Comparison of ENCODE assay signal across 1 cellular context in the genomic region with DNA sequence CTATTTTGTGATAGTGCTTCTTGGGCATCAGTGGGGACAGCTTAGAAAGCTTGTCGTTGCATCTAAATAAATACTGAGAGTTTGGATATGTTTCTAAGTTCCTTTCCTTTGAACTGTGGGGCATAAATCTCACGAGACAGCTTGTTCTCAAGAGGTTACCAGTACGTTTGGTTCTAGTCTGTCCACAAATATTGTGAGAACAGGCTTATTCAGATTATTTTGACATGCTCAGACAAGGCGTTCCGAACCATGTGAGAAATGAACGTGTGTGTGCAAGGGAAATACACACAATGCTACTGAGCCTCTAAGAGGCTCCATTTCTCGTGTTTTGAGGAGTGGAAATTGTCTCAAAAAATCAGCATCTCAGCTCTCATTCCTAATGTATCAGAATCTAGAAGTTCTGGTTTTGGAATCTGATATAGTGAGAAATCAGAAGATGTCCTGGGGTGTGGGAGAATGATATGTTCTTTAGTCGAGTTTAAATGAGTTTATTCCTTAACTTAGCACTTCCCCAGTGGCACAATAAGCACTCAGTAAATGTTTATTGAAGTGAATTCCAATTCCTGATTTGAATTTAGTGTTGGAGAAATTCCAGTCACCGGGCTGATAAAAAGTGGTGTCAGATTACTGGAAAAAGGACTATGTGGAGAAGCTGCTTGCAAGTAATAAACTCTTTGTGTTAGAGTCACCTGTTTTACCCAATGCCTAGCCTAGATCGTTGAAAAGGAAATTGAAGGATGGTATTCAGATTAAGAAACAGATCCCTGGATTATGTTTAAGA.
TF ChIP-seq lines count a peak whose summit lies in the region.

No MANE protein-coding gene starts in this region.

TF ChIP-seq in GM23338, 12 proteins besides CTCF, POLR2A, EP300 and RAD21 (continued from another document):
- TF ChIP-seq, protein P1, sequence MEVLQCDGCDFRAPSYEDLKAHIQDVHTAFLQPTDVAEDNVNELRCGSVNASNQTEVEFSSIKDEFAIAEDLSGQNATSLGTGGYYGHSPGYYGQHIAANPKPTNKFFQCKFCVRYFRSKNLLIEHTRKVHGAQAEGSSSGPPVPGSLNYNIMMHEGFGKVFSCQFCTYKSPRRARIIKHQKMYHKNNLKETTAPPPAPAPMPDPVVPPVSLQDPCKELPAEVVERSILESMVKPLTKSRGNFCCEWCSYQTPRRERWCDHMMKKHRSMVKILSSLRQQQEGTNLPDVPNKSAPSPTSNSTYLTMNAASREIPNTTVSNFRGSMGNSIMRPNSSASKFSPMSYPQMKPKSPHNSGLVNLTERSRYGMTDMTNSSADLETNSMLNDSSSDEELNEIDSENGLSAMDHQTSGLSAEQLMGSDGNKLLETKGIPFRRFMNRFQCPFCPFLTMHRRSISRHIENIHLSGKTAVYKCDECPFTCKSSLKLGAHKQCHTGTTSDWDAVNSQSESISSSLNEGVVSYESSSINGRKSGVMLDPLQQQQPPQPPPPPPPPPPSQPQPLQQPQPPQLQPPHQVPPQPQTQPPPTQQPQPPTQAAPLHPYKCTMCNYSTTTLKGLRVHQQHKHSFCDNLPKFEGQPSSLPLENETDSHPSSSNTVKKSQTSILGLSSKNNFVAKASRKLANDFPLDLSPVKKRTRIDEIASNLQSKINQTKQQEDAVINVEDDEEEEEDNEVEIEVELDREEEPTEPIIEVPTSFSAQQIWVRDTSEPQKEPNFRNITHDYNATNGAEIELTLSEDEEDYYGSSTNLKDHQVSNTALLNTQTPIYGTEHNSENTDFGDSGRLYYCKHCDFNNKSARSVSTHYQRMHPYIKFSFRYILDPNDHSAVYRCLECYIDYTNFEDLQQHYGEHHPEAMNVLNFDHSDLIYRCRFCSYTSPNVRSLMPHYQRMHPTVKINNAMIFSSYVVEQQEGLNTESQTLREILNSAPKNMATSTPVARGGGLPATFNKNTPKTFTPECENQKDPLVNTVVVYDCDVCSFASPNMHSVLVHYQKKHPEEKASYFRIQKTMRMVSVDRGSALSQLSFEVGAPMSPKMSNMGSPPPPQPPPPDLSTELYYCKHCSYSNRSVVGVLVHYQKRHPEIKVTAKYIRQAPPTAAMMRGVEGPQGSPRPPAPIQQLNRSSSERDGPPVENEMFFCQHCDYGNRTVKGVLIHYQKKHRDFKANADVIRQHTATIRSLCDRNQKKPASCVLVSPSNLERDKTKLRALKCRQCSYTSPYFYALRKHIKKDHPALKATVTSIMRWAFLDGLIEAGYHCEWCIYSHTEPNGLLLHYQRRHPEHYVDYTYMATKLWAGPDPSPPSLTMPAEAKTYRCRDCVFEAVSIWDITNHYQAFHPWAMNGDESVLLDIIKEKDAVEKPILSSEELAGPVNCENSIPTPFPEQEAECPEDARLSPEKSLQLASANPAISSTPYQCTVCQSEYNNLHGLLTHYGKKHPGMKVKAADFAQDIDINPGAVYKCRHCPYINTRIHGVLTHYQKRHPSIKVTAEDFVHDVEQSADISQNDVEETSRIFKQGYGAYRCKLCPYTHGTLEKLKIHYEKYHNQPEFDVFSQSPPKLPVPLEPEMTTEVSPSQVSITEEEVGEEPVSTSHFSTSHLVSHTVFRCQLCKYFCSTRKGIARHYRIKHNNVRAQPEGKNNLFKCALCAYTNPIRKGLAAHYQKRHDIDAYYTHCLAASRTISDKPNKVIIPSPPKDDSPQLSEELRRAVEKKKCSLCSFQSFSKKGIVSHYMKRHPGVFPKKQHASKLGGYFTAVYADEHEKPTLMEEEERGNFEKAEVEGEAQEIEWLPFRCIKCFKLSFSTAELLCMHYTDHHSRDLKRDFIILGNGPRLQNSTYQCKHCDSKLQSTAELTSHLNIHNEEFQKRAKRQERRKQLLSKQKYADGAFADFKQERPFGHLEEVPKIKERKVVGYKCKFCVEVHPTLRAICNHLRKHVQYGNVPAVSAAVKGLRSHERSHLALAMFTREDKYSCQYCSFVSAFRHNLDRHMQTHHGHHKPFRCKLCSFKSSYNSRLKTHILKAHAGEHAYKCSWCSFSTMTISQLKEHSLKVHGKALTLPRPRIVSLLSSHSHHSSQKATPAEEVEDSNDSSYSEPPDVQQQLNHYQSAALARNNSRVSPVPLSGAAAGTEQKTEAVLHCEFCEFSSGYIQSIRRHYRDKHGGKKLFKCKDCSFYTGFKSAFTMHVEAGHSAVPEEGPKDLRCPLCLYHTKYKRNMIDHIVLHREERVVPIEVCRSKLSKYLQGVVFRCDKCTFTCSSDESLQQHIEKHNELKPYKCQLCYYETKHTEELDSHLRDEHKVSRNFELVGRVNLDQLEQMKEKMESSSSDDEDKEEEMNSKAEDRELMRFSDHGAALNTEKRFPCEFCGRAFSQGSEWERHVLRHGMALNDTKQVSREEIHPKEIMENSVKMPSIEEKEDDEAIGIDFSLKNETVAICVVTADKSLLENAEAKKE (CRISPR knock-in tag; IDR thresholded peaks at IDR 0.05), result no peak
- TF ChIP-seq CREB1 (CRISPR knock-in tag; IDR thresholded peaks at IDR 0.05; ENCODE audit: low read depth) (no peak), NANOG (IDR thresholded peaks at IDR 0.05; ENCODE audit: borderline replicate concordance) (no peak)
